6 cellular contexts compared by ENCODE assay signal in genomic region chr2:56542213-56542612, GRCh38.
"Had no signal": no experiment of that assay in that cellular context is flagged by ENCODE, and none has a peak within 500 bp of the region (broad histone marks: within the 10 kb centered on the region; RNA-seq: fewer than 3 reads in every experiment).

No MANE protein-coding gene starts in this region.

- H2AFZ ChIP-seq: GM23248 had no signal

- H3K27ac ChIP-seq: GM23248, HL-60 had no signal

- DNase-seq: GM23248, GOT3, H9, HCEC 1CT, KG1 had no signal

- H3K9ac ChIP-seq: GM23248 had no signal

- H3K4me3 ChIP-seq: GM23248 had no signal
